Comparison of ENCODE assay signal across 10 cellular contexts in the genomic region with DNA sequence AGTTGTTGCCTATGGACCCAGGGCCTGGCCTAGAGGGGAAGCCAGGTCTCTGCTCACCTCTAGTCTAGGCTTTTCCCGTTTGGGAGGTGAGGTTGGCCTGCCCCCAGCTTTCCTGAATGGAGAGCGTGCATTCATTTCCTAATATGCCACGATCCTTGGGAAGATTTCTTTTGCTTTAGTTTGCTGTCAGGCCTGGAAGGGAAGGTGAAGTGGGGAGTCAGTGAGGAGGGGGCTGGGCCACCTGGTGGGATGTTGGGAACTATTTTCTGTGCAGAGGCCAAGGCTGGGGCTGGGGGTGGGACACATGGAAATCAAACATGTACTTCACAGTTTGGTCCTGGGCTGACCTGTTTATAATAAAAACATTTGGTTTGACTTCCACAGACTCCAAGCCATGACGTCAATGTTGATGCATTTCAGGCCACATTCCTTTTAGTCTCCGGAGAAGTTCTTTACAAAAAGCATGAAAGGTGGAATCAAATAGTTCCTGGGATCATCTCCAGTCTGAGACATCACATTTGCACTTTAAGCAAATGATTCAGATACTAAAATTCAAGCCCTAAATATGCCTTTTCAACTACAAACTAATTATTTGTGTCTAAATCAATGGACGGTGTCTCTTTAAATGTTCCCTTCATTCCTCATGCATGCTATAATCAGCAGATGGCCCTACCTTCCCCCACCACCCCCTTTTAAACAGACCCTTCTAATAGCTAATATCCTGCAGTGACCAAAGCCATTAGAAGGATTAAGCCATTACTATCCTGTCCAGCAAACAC. TPM values are rescaled to one million over a fixed set of nuclear protein-coding genes. Genes with fewer than 3 reads are reported as not detected.
A peak's percentile ranks its signal among the peaks of the same experiment; 100 is the strongest.
DNase-seq lines count a peak whose midpoint lies in the region; FAIRE-seq and TF ChIP-seq lines count a peak whose summit lies in the region.
"Had no signal": no experiment of that assay in that cellular context is flagged by ENCODE, and none has a peak within 500 bp of the region (broad histone marks: within the 10 kb centered on the region; RNA-seq: fewer than 3 reads in every experiment).

No MANE protein-coding gene starts in this region.

- peak; percentile 87 for FAIRE-seq in TTC549 (lab: Jason Lieb, UNC)

- H3K27ac Mint-ChIP-seq in CD14-positive monocyte, result peak overlapping the region in 1 of 7 donors; percentile 26
- H3K27ac Mint-ChIP-seq: activated naive CD4-positive, alpha-beta T cell treated with anti-CD3 and anti-CD28 coated beads for 36 hours had no signal

- peak overlapping the region; percentile 68 for H3K4ac ChIP-seq in trophoblast cell (ENCODE audit: low read depth, low read length)

- H3K9ac ChIP-seq in trophoblast cell (ENCODE audit: low read length), result no peak overlapping the region

- intact Hi-C loops in CD14-positive monocyte (cut with micrococcal nuclease), result loop anchor here (5.0 to 10.0 kb wide), 3 partner anchors 200 to 732 kb away; no protein-coding TSS in a partner anchor

- peaks cover 0 to 5% (median 0%) of the 10 kb centered on the region in 7 donors for H3K9me3 Mint-ChIP-seq in CD14-positive monocyte
- H3K9me3 Mint-ChIP-seq: activated naive CD4-positive, alpha-beta T cell treated with anti-CD3 and anti-CD28 coated beads for 36 hours had no signal

- H3K4me1 ChIP-seq in trophoblast cell (ENCODE audit: control insufficient read depth in 1 of 2, insufficient read depth in 2 of 2, low read length in 2 of 2), result peaks cover 40 to 50% of the 10 kb centered on the region in 2 experiments

- peak overlapping the region; percentile 4 for H2AFZ ChIP-seq in trophoblast cell (ENCODE audit: insufficient read depth, low read length, poor library complexity)

- no peaks in the 10 kb centered on the region for H3K9me3 ChIP-seq in trophoblast cell (ENCODE audit: insufficient read depth, low read depth, low read length)

- no peaks in the 10 kb centered on the region for H3K36me3 ChIP-seq in trophoblast cell (ENCODE audit: control insufficient read depth in 1 of 2, insufficient read depth in 2 of 2, low read length in 2 of 2)

- peak overlapping the region; percentile 97 for H2BK120ac ChIP-seq in trophoblast cell (ENCODE audit: insufficient read depth, low read length, poor library complexity)

- peak overlapping the region; percentile 21 for H2AK5ac ChIP-seq in trophoblast cell (ENCODE audit: low read length)

- peak overlapping the region; percentile 56 for H4K8ac ChIP-seq in trophoblast cell (ENCODE audit: low read depth, low read length)

- H3K27ac ChIP-seq in trophoblast cell (ENCODE audit: low read depth, low read length), result peak overlapping the region; percentile 97

- no peak overlapping the region for H4K12ac ChIP-seq in trophoblast cell (ENCODE audit: low read depth, low read length)

- no CpG with 5 or more reads among the region's 6 CpGs for WGBS in trophoblast cell (ENCODE audit: extremely low coverage, insufficient coverage, insufficient read length)

- DNase-seq in EH (ENCODE audit: low read depth) (peak; percentile 95), foreskin fibroblast (peak; percentile 75 to 83), trophoblast cell (peak in 1 of 2 donors; percentile 71), CD14-positive monocyte (ENCODE audit: low spot score) (no peak), HK-2 (ENCODE audit: unreplicated experiment) (no peak), NCI-H774 (lab: John Stamatoyannopoulos, UW) (no peak)
- DNase-seq in activated CD4-positive, alpha-beta T cell treated with anti-CD3 and anti-CD28 coated beads, Interleukin-2, amount 50 U/mL, for 1 hour, result no peak
- DNase-seq: GF-D8 had no signal

- H3K18ac ChIP-seq in trophoblast cell (ENCODE audit: low read length), result peak overlapping the region; percentile 74

- peaks cover 5% of the 10 kb centered on the region for H3K4me1 Mint-ChIP-seq in CD14-positive monocyte

- H2BK5ac ChIP-seq in trophoblast cell (ENCODE audit: low read depth, low read length, poor library complexity), result peak overlapping the region; percentile 90

- H3K4me2 ChIP-seq in trophoblast cell (ENCODE audit: low read length), result peak overlapping the region; percentile 55

- H4K91ac ChIP-seq in trophoblast cell (ENCODE audit: low read depth, low read length), result peak overlapping the region; percentile 99

- no peak overlapping the region for H3K4me3 Mint-ChIP-seq in CD14-positive monocyte
- H3K4me3 Mint-ChIP-seq: activated naive CD4-positive, alpha-beta T cell treated with anti-CD3 and anti-CD28 coated beads for 36 hours had no signal

- H3K27me3 Mint-ChIP-seq in CD14-positive monocyte (ENCODE audit: low read depth in 3 of 3), result peaks cover 2 to 15% (median 7%) of the 10 kb centered on the region in 3 donors

- peaks cover 4% of the 10 kb centered on the region for H3K79me2 ChIP-seq in trophoblast cell (ENCODE audit: control insufficient read depth, insufficient read depth, low read length, poor library complexity)

- peak overlapping the region; percentile 97 for H2BK12ac ChIP-seq in trophoblast cell (ENCODE audit: low read length)

- H3K79me1 ChIP-seq in trophoblast cell (ENCODE audit: low read length), result peaks cover 63% of the 10 kb centered on the region

- no peak for TF ChIP-seq CTCF in foreskin fibroblast (IDR thresholded peaks at IDR 0.05; ENCODE audit: low read depth, low read length)
- no peak for TF ChIP-seq CTCF in CD14-positive monocyte (IDR thresholded peaks at IDR 0.05)

- peak overlapping the region; percentile 77 for H3K14ac ChIP-seq in trophoblast cell (ENCODE audit: low read length)

- no peak overlapping the region for H3K23ac ChIP-seq in trophoblast cell (ENCODE audit: low read length)

- no peaks in the 10 kb centered on the region for H3K27me3 ChIP-seq in trophoblast cell (ENCODE audit: insufficient read depth, low read length)

- H3K4me3 ChIP-seq in foreskin fibroblast (ENCODE audit: low read depth in 1 of 2, low read length in 2 of 2), result no peak overlapping the region
- H3K4me3 ChIP-seq in trophoblast cell (ENCODE audit: low read depth, low read length), result no peak overlapping the region

- no peaks in the 10 kb centered on the region for H3K36me3 Mint-ChIP-seq in CD14-positive monocyte

RNA-seq across cellular contexts. Expression of gene MEDAG, which starts 41.5 kb away (rescaled TPM):
- polyA plus RNA-seq in trophoblast cell (2013), result 0.58 and 0.63 TPM in 2 replicates
- not detected for polyA plus RNA-seq in CD14-positive monocyte

Comparison
In these comparisons a context has a peak if more than half of its experiments do, and no peak if none do; other contexts are left out.
1. DNase-seq: peak in EH (single experiment) and foreskin fibroblast (2 of 2); none in CD14-positive monocyte (single experiment), HK-2 (single experiment), NCI-H774 (single experiment) and activated CD4-positive, alpha-beta T cell treated with anti-CD3 and anti-CD28 coated beads, Interleukin-2, amount 50 U/mL, for 1 hour (single experiment).